10 cellular contexts compared by ENCODE assay signal in the genomic region with DNA sequence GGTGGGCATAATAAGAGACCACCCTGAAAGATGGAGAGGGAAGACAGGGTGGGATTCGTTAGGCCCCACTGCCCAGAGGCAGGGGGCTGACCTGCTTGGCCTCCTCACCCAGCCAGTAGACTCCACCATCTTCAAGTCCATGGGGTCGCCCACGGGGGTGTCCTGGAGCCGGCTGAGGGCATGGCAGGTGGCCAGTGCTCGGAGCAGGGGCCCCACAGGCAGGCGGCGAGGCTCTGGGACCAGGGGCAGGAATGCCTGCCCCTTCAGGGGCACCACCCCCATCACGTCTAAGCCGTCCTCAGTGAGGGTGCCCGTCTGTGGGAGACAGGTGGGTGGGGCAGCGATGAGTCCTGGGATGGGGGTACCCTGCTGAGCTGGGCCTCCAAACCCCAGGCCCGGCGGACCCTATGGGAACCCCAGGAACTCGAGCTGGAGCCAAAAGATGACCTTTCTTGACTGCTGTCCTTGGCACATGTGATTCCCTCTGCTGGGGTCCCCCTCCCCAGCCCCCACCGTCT.
"Had no signal": no experiment of that assay in that cellular context is flagged by ENCODE, and none has a peak within 500 bp of the region (broad histone marks: within the 10 kb centered on the region; RNA-seq: fewer than 3 reads in every experiment).

No MANE protein-coding gene starts in this region.

- H2AFZ ChIP-seq: GM23248 had no signal

- DNase-seq: GM23248, H9, HCEC 1CT, HFFc6, Karpas-422, KBM-7 had no signal

- FAIRE-seq: H1, H54, HTR-8/SVneo had no signal

- H3K4me3 ChIP-seq: GM23248 had no signal

- H3K27ac ChIP-seq: GM23248, KMS-11 had no signal

- H3K4me2 ChIP-seq: KMS-11 had no signal

- H3K9ac ChIP-seq: GM23248, KMS-11 had no signal
